18 cellular contexts compared by ENCODE assay signal in genomic region chr9:99955606-99956005, GRCh38. TPM values are rescaled to one million over a fixed set of nuclear protein-coding genes. Genes with fewer than 3 reads are reported as not detected.
A peak's percentile ranks its signal among the peaks of the same experiment; 100 is the strongest.
DNase-seq lines count a peak whose midpoint lies in the region; ATAC-seq, FAIRE-seq and TF ChIP-seq lines count a peak whose summit lies in the region.
"Had no signal": no experiment of that assay in that cellular context is flagged by ENCODE, and none has a peak within 500 bp of the region (broad histone marks: within the 10 kb centered on the region; RNA-seq: fewer than 3 reads in every experiment).

No MANE protein-coding gene starts in this region.

- no peaks in the 10 kb centered on the region for H3K79me2 ChIP-seq in hepatocyte

- TF ChIP-seq CTCF in hepatocyte (IDR thresholded peaks at IDR 0.05; ENCODE audit: poor library complexity): no peak

- peak; percentile 3 to 15 for DNase-seq in activated T-cell treated with anti-CD3 and anti-CD28 coated beads, Interleukin-2, amount 50 U/mL, for 72 hours
- DNase-seq in activated T-cell treated with anti-CD3 and anti-CD28 coated beads for 4 hours: no peak
- DNase-seq in GM19239 (ENCODE audit: insufficient read length, low spot score): no peak
- no peak for DNase-seq in central memory CD8-positive, alpha-beta T cell (ENCODE audit: low spot score in 2 of 2)
- no peak for DNase-seq in hepatocyte (ENCODE audit: low spot score)
- no peak for DNase-seq in effector CD4-positive, alpha-beta T cell
- no peak for DNase-seq in T-helper 2 cell treated with Interferon-gamma antibody and Interleukin-4, amounts not matched to agents 5 μg/mL and 100 μg/mL, for 36 hours (ENCODE audit: low spot score)
- DNase-seq: DMS79, MV-4-11, NCI-H187, NCI-H2107, NCI-H510A treated with DMSO at 0.1 percent for 48 hours, NCI-H774 had no signal

- H3K4me2 ChIP-seq in hepatocyte: no peak overlapping the region
- H3K4me2 ChIP-seq: BLaER1 treated with 17β-estradiol and CSF1 and Interleukin-3, amounts not matched to agents 10 nM and 100 nM; KMS-11 had no signal

- H3K4me3 ChIP-seq in hepatocyte: no peak overlapping the region
- H3K4me3 ChIP-seq: BLaER1 treated with 17β-estradiol and CSF1 and Interleukin-3, amounts not matched to agents 10 nM and 100 nM; HAP-1 had no signal

- H2AFZ ChIP-seq in hepatocyte: no peak overlapping the region

- H4K20me1 ChIP-seq in hepatocyte (ENCODE audit: insufficient read depth, poor library complexity, severe bottlenecking): no peaks in the 10 kb centered on the region
- H4K20me1 ChIP-seq: BLaER1 treated with 17β-estradiol and CSF1 and Interleukin-3, amounts not matched to agents 10 nM and 100 nM had no signal

- ATAC-seq in activated T-cell treated with anti-CD3 and anti-CD28 coated beads, Interleukin-2, amount 50 U/mL, for 72 hours (replicated peaks in 1 of 2): peak; percentile 70 to 76
- no peak for ATAC-seq in central memory CD8-positive, alpha-beta T cell (replicated peaks; ENCODE audit: extremely low read depth, poor library complexity, severe bottlenecking)
- ATAC-seq: Right ventricle myocardium inferior had no signal

- no peak overlapping the region for H3K27ac ChIP-seq in hepatocyte
- H3K27ac ChIP-seq: BLaER1 treated with 17β-estradiol and CSF1 and Interleukin-3, amounts not matched to agents 10 nM and 100 nM; KMS-11 had no signal

- FAIRE-seq in GM19239 (lab: Jason Lieb, UNC): peak; percentile 37
- FAIRE-seq: RCC 7860 had no signal

- H3K27ac Mint-ChIP-seq in activated T-cell treated with anti-CD3 and anti-CD28 coated beads, Interleukin-2, amount 50 U/mL, for 72 hours: no peak overlapping the region
- peak overlapping the region; percentile 49 for H3K27ac Mint-ChIP-seq in central memory CD8-positive, alpha-beta T cell (ENCODE audit: low read depth)
- no peak overlapping the region for H3K27ac Mint-ChIP-seq in T-helper 2 cell treated with Interferon-gamma antibody and Interleukin-4, amounts not matched to agents 5 μg/mL and 100 μg/mL, for 36 hours

- WGBS in hepatocyte (ENCODE audit: low lambda C conversion rate, missing lambda C conversion rate): 60% methylated on average over 4 of the region's 4 CpGs

- H3K27me3 Mint-ChIP-seq in activated T-cell treated with anti-CD3 and anti-CD28 coated beads, Interleukin-2, amount 50 U/mL, for 72 hours (ENCODE audit: low read depth): no peaks in the 10 kb centered on the region
- H3K27me3 Mint-ChIP-seq in central memory CD8-positive, alpha-beta T cell: no peaks in the 10 kb centered on the region
- no peaks in the 10 kb centered on the region for H3K27me3 Mint-ChIP-seq in T-helper 2 cell treated with Interferon-gamma antibody and Interleukin-4, amounts not matched to agents 5 μg/mL and 100 μg/mL, for 36 hours (ENCODE audit: low read depth)

- H3K36me3 ChIP-seq in hepatocyte (replicated peaks; ENCODE audit: insufficient read depth, low read depth): no peaks in the 10 kb centered on the region
- H3K36me3 ChIP-seq: HAP-1 had no signal

- peak overlapping the region; percentile 12 to 41 for H3K4me3 Mint-ChIP-seq in activated T-cell treated with anti-CD3 and anti-CD28 coated beads, Interleukin-2, amount 50 U/mL, for 72 hours
- H3K4me3 Mint-ChIP-seq in central memory CD8-positive, alpha-beta T cell: no peak overlapping the region
- no peak overlapping the region for H3K4me3 Mint-ChIP-seq in T-helper 2 cell treated with Interferon-gamma antibody and Interleukin-4, amounts not matched to agents 5 μg/mL and 100 μg/mL, for 36 hours

- H3K4me1 Mint-ChIP-seq in activated T-cell treated with anti-CD3 and anti-CD28 coated beads, Interleukin-2, amount 50 U/mL, for 72 hours (ENCODE audit: low read depth): peaks cover 26% of the 10 kb centered on the region
- peaks cover 9% of the 10 kb centered on the region for H3K4me1 Mint-ChIP-seq in central memory CD8-positive, alpha-beta T cell
- peaks cover 3% of the 10 kb centered on the region for H3K4me1 Mint-ChIP-seq in T-helper 2 cell treated with Interferon-gamma antibody and Interleukin-4, amounts not matched to agents 5 μg/mL and 100 μg/mL, for 36 hours (ENCODE audit: low read depth)

- H3K36me3 Mint-ChIP-seq in activated T-cell treated with anti-CD3 and anti-CD28 coated beads, Interleukin-2, amount 50 U/mL, for 72 hours (ENCODE audit: insufficient read depth in 2 of 2): peaks cover 2 to 9% of the 10 kb centered on the region in 2 donors
- peaks cover 19% of the 10 kb centered on the region for H3K36me3 Mint-ChIP-seq in central memory CD8-positive, alpha-beta T cell (ENCODE audit: insufficient read depth)
- peaks cover 27% of the 10 kb centered on the region for H3K36me3 Mint-ChIP-seq in T-helper 2 cell treated with Interferon-gamma antibody and Interleukin-4, amounts not matched to agents 5 μg/mL and 100 μg/mL, for 36 hours (ENCODE audit: low read depth)

- H3K27me3 ChIP-seq in hepatocyte: no peaks in the 10 kb centered on the region
- H3K27me3 ChIP-seq: BLaER1 treated with 17β-estradiol and CSF1 and Interleukin-3, amounts not matched to agents 10 nM and 100 nM had no signal

- H3K9me2 ChIP-seq in hepatocyte (replicated peaks; ENCODE audit: insufficient read depth): no peaks in the 10 kb centered on the region

- H3K4me1 ChIP-seq in hepatocyte (ENCODE audit: insufficient read depth): no peaks in the 10 kb centered on the region
- H3K4me1 ChIP-seq: BLaER1 treated with 17β-estradiol and CSF1 and Interleukin-3, amounts not matched to agents 10 nM and 100 nM; HAP-1 had no signal

- no peaks in the 10 kb centered on the region for H3K9me3 ChIP-seq in hepatocyte (ENCODE audit: low read depth)
- H3K9me3 ChIP-seq: HAP-1 had no signal

- H3K9me3 Mint-ChIP-seq in activated T-cell treated with anti-CD3 and anti-CD28 coated beads, Interleukin-2, amount 50 U/mL, for 72 hours: no peaks in the 10 kb centered on the region
- no peaks in the 10 kb centered on the region for H3K9me3 Mint-ChIP-seq in central memory CD8-positive, alpha-beta T cell
- H3K9me3 Mint-ChIP-seq in T-helper 2 cell treated with Interferon-gamma antibody and Interleukin-4, amounts not matched to agents 5 μg/mL and 100 μg/mL, for 36 hours: no peaks in the 10 kb centered on the region

RNA-seq across cellular contexts. Expression of gene STX17, which starts 49.2 kb away (rescaled TPM):
- total RNA-seq in activated T-cell treated with anti-CD3 and anti-CD28 coated beads, Interleukin-2, amount 50 U/mL, for 72 hours: 10 to 100 TPM; 32.1 to 35.3 TPM
- total RNA-seq in hepatocyte: 26.7 and 33.8 TPM in 2 replicates
- 17.6 and 18.4 TPM in 2 replicates for polyA plus RNA-seq in hepatocyte

Comparison
In these comparisons a context has a peak if more than half of its experiments do, and no peak if none do; other contexts are left out.
1. DNase-seq: peak in activated T-cell treated with anti-CD3 and anti-CD28 coated beads, Interleukin-2, amount 50 U/mL, for 72 hours (2 of 2); none in activated T-cell treated with anti-CD3 and anti-CD28 coated beads for 4 hours (single experiment), GM19239 (single experiment), central memory CD8-positive, alpha-beta T cell (0 of 2), hepatocyte (single experiment), effector CD4-positive, alpha-beta T cell (single experiment) and T-helper 2 cell treated with Interferon-gamma antibody and Interleukin-4, amounts not matched to agents 5 μg/mL and 100 μg/mL, for 36 hours (single experiment).
2. H3K4me3 Mint-ChIP-seq: peak in activated T-cell treated with anti-CD3 and anti-CD28 coated beads, Interleukin-2, amount 50 U/mL, for 72 hours (2 of 2); none in central memory CD8-positive, alpha-beta T cell (single experiment) and T-helper 2 cell treated with Interferon-gamma antibody and Interleukin-4, amounts not matched to agents 5 μg/mL and 100 μg/mL, for 36 hours (single experiment).